1 cellular context compared by ENCODE assay signal in genomic region chr11:77038825-77039326, GRCh38.
TF ChIP-seq lines count a peak whose summit lies in the region.

No MANE protein-coding gene starts in this region.

TF ChIP-seq in HCT116, 20 proteins besides CTCF, POLR2A, EP300 and RAD21 (continued from another document):
- no peak for TF ChIP-seq ATF3 (IDR thresholded peaks at IDR 0.05)
- TF ChIP-seq ELF1 (IDR thresholded peaks at IDR 0.05; ENCODE audit: borderline replicate concordance, low read depth) = no peak
